35 cellular contexts compared by ENCODE assay signal in genomic region chr20:48595495-48596475, GRCh38.
DNase-seq lines count a peak whose midpoint lies in the region; ATAC-seq, FAIRE-seq and TF ChIP-seq lines count a peak whose summit lies in the region.
"Had no signal": no experiment of that assay in that cellular context is flagged by ENCODE, and none has a peak within 500 bp of the region (broad histone marks: within the 10 kb centered on the region; RNA-seq: fewer than 3 reads in every experiment).

No MANE protein-coding gene starts in this region.

- H3K4me3 Mint-ChIP-seq in nephron progenitor cell: no peak overlapping the region
- H3K4me3 Mint-ChIP-seq: activated naive CD8-positive, alpha-beta T cell treated with anti-CD3 and anti-CD28 coated beads for 36 hours; CD4-positive, alpha-beta memory T cell; natural killer cell; stimulated activated naive CD8-positive, alpha-beta T cell treated with anti-CD3 and anti-CD28 coated beads, Interleukin-15, amount 100 ng/mL, for 72 hours had no signal

- TF ChIP-seq CTCF in RWPE2 (IDR thresholded peaks at IDR 0.05; ENCODE audit: poor library complexity, severe bottlenecking): no peak
- TF ChIP-seq CTCF in nephron progenitor cell (IDR thresholded peaks at IDR 0.05): no peak

- H3K36me3 ChIP-seq in BLaER1 (no peaks in the 10 kb centered on the region), RWPE2 (ENCODE audit: low read depth) (no peaks in the 10 kb centered on the region)
- H3K36me3 ChIP-seq: breast epithelium, MG63, thoracic aorta, uterus had no signal

- peak overlapping the region; percentile 9 for H3K27ac Mint-ChIP-seq in nephron progenitor cell
- H3K27ac Mint-ChIP-seq: activated naive CD8-positive, alpha-beta T cell treated with anti-CD3 and anti-CD28 coated beads for 36 hours; activated T-helper 2 cell treated with anti-CD3 and anti-CD28 coated beads, Interferon-gamma antibody, Interleukin-2, Interleukin-4, amounts not matched to agents 10 μg/mL and 5 μg/mL and 100 μg/mL, durations not matched to agents 14 hours and 24 hours and 36 hours; natural killer cell; stimulated activated naive CD8-positive, alpha-beta T cell treated with anti-CD3 and anti-CD28 coated beads, Interleukin-15, amount 100 ng/mL, for 72 hours had no signal

- no peak for TF ChIP-seq POLR2A in GM12891 (IDR thresholded peaks at IDR 0.05; ENCODE audit: low read depth, low read length)

- H3K27ac ChIP-seq in BLaER1 (no peak overlapping the region), RWPE2 (ENCODE audit: poor library complexity, severe bottlenecking) (no peak overlapping the region)
- H3K27ac ChIP-seq: A549, breast epithelium, KMS-11, thoracic aorta had no signal

- no peak for FAIRE-seq in GM12891 (lab: Jason Lieb, UNC)
- FAIRE-seq: A549, colon, D721Med, GM19239, islet of Langerhans had no signal

- ATAC-seq in RWPE2 (ENCODE audit: low read depth) (no peak), HG02885 (IDR thresholded peaks at IDR 0.05; ENCODE audit: poor library complexity, unreplicated experiment) (no peak)
- ATAC-seq: A549; left ventricle myocardium superior; natural killer cell; stimulated activated naive CD8-positive, alpha-beta T cell treated with anti-CD3 and anti-CD28 coated beads, Interleukin-15, amount 100 ng/mL, for 72 hours had no signal

- no peak overlapping the region for H3K9ac ChIP-seq in BLaER1
- H3K9ac ChIP-seq: KMS-11 had no signal

- peak; percentile 75 for DNase-seq in RWPE2 (ENCODE audit: low spot score)
- DNase-seq in left kidney (ENCODE audit: low read depth, low spot score): peak; percentile 72
- DNase-seq in nephron progenitor cell: peak; percentile 30
- DNase-seq in GM12891 (ENCODE audit: insufficient read length, low spot score): no peak
- DNase-seq in stimulated activated CD4-positive, alpha-beta T cell treated with anti-CD3 and anti-CD28 coated beads, Interleukin-4, amount 100 ng/mL, for 1 hour: no peak
- no peak for DNase-seq in activated CD8-positive, alpha-beta memory T cell treated with anti-CD3 and anti-CD28 coated beads, Interleukin-2, amount 50 U/mL, for 48 hours
- DNase-seq: activated CD4-positive, alpha-beta T cell treated with anti-CD3 and anti-CD28 coated beads for 48 hours; activated naive CD8-positive, alpha-beta T cell treated with anti-CD3 and anti-CD28 coated beads for 36 hours; activated T-cell treated with anti-CD3 and anti-CD28 coated beads for 4 hours; anterior cingulate cortex; CD4-positive, alpha-beta memory T cell; effector CD8-positive, alpha-beta T cell; erythroblast; left ventricle myocardium superior; MG63; midbrain; natural killer cell; NCI-H1105 treated with DMSO at 0.1 percent for 48 hours; NCI-H2029; retina; SIG-M5; stimulated activated naive CD8-positive, alpha-beta T cell treated with anti-CD3 and anti-CD28 coated beads, Interleukin-15, amount 100 ng/mL, for 72 hours; SW 1271; uterus had no signal

- peaks cover 5% of the 10 kb centered on the region; the same call in 1 of the 2 replicates for H3K9me3 ChIP-seq in BLaER1
- H3K9me3 ChIP-seq in RWPE2 (ENCODE audit: severe bottlenecking): no peaks in the 10 kb centered on the region
- H3K9me3 ChIP-seq: A549, breast epithelium, MG63, thoracic aorta, uterus had no signal

- no peak overlapping the region for H3K4me3 ChIP-seq in BLaER1
- no peak overlapping the region for H3K4me3 ChIP-seq in RWPE2 (ENCODE audit: severe bottlenecking)
- H3K4me3 ChIP-seq: A549, breast epithelium, MG63, thoracic aorta, uterus had no signal

- H4K20me1 ChIP-seq in BLaER1: no peaks in the 10 kb centered on the region

- H3K4me2 ChIP-seq in BLaER1: peak overlapping the region; percentile 7; the same call in 1 of the 2 replicates
- H3K4me2 ChIP-seq: A549, KMS-11 had no signal

- H3K36me3 Mint-ChIP-seq in nephron progenitor cell (ENCODE audit: low read depth): no peaks in the 10 kb centered on the region
- H3K36me3 Mint-ChIP-seq: activated naive CD8-positive, alpha-beta T cell treated with anti-CD3 and anti-CD28 coated beads for 36 hours; CD4-positive, alpha-beta memory T cell; natural killer cell had no signal

- no peaks in the 10 kb centered on the region for H3K9me3 Mint-ChIP-seq in nephron progenitor cell
- H3K9me3 Mint-ChIP-seq: activated naive CD8-positive, alpha-beta T cell treated with anti-CD3 and anti-CD28 coated beads for 36 hours; activated T-helper 2 cell treated with anti-CD3 and anti-CD28 coated beads, Interferon-gamma antibody, Interleukin-2, Interleukin-4, amounts not matched to agents 10 μg/mL and 5 μg/mL and 100 μg/mL, durations not matched to agents 14 hours and 24 hours and 36 hours; natural killer cell had no signal

- H3K4me1 ChIP-seq in BLaER1 (peaks cover 34% of the 10 kb centered on the region), RWPE2 (ENCODE audit: insufficient read depth, poor library complexity, severe bottlenecking) (no peaks in the 10 kb centered on the region)
- H3K4me1 ChIP-seq: A549, breast epithelium, uterus had no signal

- H3K27me3 ChIP-seq in BLaER1 (no peaks in the 10 kb centered on the region), RWPE2 (ENCODE audit: insufficient read depth, poor library complexity, severe bottlenecking) (no peaks in the 10 kb centered on the region)
- H3K27me3 ChIP-seq: breast epithelium, MG63, uterus had no signal

- peaks cover 55% of the 10 kb centered on the region for H3K4me1 Mint-ChIP-seq in nephron progenitor cell
- H3K4me1 Mint-ChIP-seq: activated naive CD8-positive, alpha-beta T cell treated with anti-CD3 and anti-CD28 coated beads for 36 hours; CD4-positive, alpha-beta memory T cell; natural killer cell; stimulated activated naive CD8-positive, alpha-beta T cell treated with anti-CD3 and anti-CD28 coated beads, Interleukin-15, amount 100 ng/mL, for 72 hours had no signal

- peaks cover 4% of the 10 kb centered on the region for H3K27me3 Mint-ChIP-seq in nephron progenitor cell (ENCODE audit: low read depth, poor library complexity)

TF ChIP-seq in GM12891, 5 proteins besides CTCF, POLR2A, EP300 and RAD21:
- TF ChIP-seq TAF1 (IDR thresholded peaks at IDR 0.05; ENCODE audit: low read depth, low read length): no peak
- no peak for TF ChIP-seq SPI1 (IDR thresholded peaks at IDR 0.05; ENCODE audit: low read depth, low read length)
- no peak for TF ChIP-seq POLR2AphosphoS5 (IDR thresholded peaks at IDR 0.05; ENCODE audit: low read depth, low read length)
- TF ChIP-seq POU2F2 (IDR thresholded peaks at IDR 0.05; ENCODE audit: low read depth, low read length): no peak
- no peak for TF ChIP-seq PAX5 (IDR thresholded peaks at IDR 0.05; ENCODE audit: insufficient read depth, low read length, severe bottlenecking)

Comparison
In these comparisons a context has a peak if more than half of its experiments do, and no peak if none do; other contexts are left out.
1. DNase-seq: peak in RWPE2 (single experiment), left kidney (single experiment) and nephron progenitor cell (single experiment); none in GM12891 (single experiment), stimulated activated CD4-positive, alpha-beta T cell treated with anti-CD3 and anti-CD28 coated beads, Interleukin-4, amount 100 ng/mL, for 1 hour (single experiment) and activated CD8-positive, alpha-beta memory T cell treated with anti-CD3 and anti-CD28 coated beads, Interleukin-2, amount 50 U/mL, for 48 hours (single experiment).